ENCODE assay signal across 1 cellular context in the genomic region with DNA sequence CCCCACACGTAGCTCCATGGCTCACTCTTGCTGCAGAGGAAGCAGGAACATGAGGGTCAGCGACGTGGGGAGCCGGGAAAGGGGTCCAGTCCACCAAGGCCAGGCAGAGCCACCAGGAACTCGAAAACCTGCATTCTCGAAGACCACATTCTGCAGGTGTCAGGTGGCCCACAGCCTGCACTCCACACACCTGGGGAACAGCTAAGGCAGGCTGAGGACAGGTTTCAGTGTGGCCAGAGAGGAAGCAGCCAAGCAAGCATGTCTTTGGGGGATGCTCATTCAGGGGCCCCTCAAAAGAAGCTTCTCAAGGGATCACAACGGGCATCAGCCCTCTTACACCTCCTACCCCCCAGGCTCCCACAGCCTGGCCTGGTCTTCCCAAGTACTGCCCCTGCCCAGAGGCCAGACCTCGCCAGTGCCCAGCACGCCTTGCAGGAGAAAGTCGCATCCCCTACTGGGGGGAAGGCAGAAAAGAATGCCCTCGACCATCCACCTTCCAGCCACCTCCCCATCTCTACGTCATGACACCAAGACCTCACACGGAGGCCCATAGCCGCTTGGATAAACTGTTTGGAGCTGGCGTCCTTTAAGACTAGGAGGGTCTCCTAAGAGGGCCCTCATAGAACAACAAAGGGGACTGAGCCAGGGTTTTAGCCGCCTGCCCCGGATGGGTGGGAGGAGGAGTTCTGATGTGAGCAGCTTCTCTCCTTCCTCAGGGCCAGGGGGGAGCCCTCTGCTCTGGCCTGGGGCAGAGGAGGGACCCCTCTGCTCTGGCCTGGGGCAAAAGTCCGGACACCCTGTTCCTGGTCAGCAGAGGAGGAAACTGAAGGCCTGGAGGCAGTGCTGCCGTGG.
TF ChIP-seq lines count a peak whose summit lies in the region.

No MANE protein-coding gene starts in this region.

TF ChIP-seq in IMR-90, 13 proteins besides CTCF, POLR2A, EP300 and RAD21:
- TF ChIP-seq MXI1 (IDR thresholded peaks at IDR 0.05; ENCODE audit: borderline replicate concordance, low read depth, low read length) (0 out of 2 replicates have a peak, but pooled peaks have one; percentile 5), BHLHE40 (IDR thresholded peaks at IDR 0.05; ENCODE audit: low read depth, low read length) (0 out of 2 replicates have a peak, but pooled peaks have one; percentile 1), SMC3 (IDR thresholded peaks at IDR 0.05; ENCODE audit: low read depth, low read length) (no peak), CHD1 (IDR thresholded peaks at IDR 0.05; ENCODE audit: low read depth, low read length) (peak; percentile 38; the same call in 1 of the 2 replicates)
